In genomic region chr7:19853261-19853832, GRCh38 we compare ENCODE assay signal across 14 cellular contexts.
DNase-seq lines count a peak whose midpoint lies in the region; ATAC-seq and TF ChIP-seq lines count a peak whose summit lies in the region.
"Had no signal": no experiment of that assay in that cellular context is flagged by ENCODE, and none has a peak within 500 bp of the region (broad histone marks: within the 10 kb centered on the region; RNA-seq: fewer than 3 reads in every experiment).

No MANE protein-coding gene starts in this region.

- peaks cover 5% of the 10 kb centered on the region for H3K9me3 Mint-ChIP-seq in activated naive CD4-positive, alpha-beta T cell treated with anti-CD3 and anti-CD28 coated beads, Interleukin-2, amount 50 U/mL, for 24 hours
- no peaks in the 10 kb centered on the region for H3K9me3 Mint-ChIP-seq in activated naive CD4-positive, alpha-beta T cell treated with anti-CD3 and anti-CD28 coated beads for 36 hours
- H3K9me3 Mint-ChIP-seq in T-helper 2 cell treated with Interferon-gamma antibody and Interleukin-4, amounts not matched to agents 5 μg/mL and 100 μg/mL, for 36 hours = no peaks in the 10 kb centered on the region

- CTCF ChIA-PET in activated naive CD4-positive, alpha-beta T cell treated with anti-CD3 and anti-CD28 coated beads for 36 hours (lab: Charles Lee) = no interaction called here

- no peak for ATAC-seq in HG03097 (IDR thresholded peaks at IDR 0.05; ENCODE audit: low FRiP score, unreplicated experiment)

- peak overlapping the region; percentile 33 for H3K27ac Mint-ChIP-seq in activated naive CD4-positive, alpha-beta T cell treated with anti-CD3 and anti-CD28 coated beads, Interleukin-2, amount 50 U/mL, for 24 hours
- no peak overlapping the region for H3K27ac Mint-ChIP-seq in activated naive CD4-positive, alpha-beta T cell treated with anti-CD3 and anti-CD28 coated beads for 36 hours
- H3K27ac Mint-ChIP-seq in T-helper 2 cell treated with Interferon-gamma antibody and Interleukin-4, amounts not matched to agents 5 μg/mL and 100 μg/mL, for 36 hours = no peak overlapping the region
- H3K27ac Mint-ChIP-seq: CD14-positive monocyte; CD4-positive, alpha-beta memory T cell had no signal

- H3K4me3 ChIP-seq in epithelial cell of esophagus (ENCODE audit: low read length) = no peak overlapping the region
- H3K4me3 ChIP-seq: BLaER1, HAP-1 had no signal

- H3K4me1 Mint-ChIP-seq in activated naive CD4-positive, alpha-beta T cell treated with anti-CD3 and anti-CD28 coated beads, Interleukin-2, amount 50 U/mL, for 24 hours = no peaks in the 10 kb centered on the region
- H3K4me1 Mint-ChIP-seq in activated naive CD4-positive, alpha-beta T cell treated with anti-CD3 and anti-CD28 coated beads for 36 hours (ENCODE audit: low read depth) = no peaks in the 10 kb centered on the region
- no peaks in the 10 kb centered on the region for H3K4me1 Mint-ChIP-seq in T-helper 2 cell treated with Interferon-gamma antibody and Interleukin-4, amounts not matched to agents 5 μg/mL and 100 μg/mL, for 36 hours (ENCODE audit: low read depth)
- H3K4me1 Mint-ChIP-seq: CD14-positive monocyte; CD4-positive, alpha-beta memory T cell had no signal

- no peaks in the 10 kb centered on the region for H3K36me3 Mint-ChIP-seq in activated naive CD4-positive, alpha-beta T cell treated with anti-CD3 and anti-CD28 coated beads, Interleukin-2, amount 50 U/mL, for 24 hours
- H3K36me3 Mint-ChIP-seq in activated naive CD4-positive, alpha-beta T cell treated with anti-CD3 and anti-CD28 coated beads for 36 hours (ENCODE audit: low read depth) = no peaks in the 10 kb centered on the region
- H3K36me3 Mint-ChIP-seq in T-helper 2 cell treated with Interferon-gamma antibody and Interleukin-4, amounts not matched to agents 5 μg/mL and 100 μg/mL, for 36 hours (ENCODE audit: low read depth) = no peaks in the 10 kb centered on the region
- H3K36me3 Mint-ChIP-seq: CD14-positive monocyte; CD4-positive, alpha-beta memory T cell had no signal

- H3K4me3 Mint-ChIP-seq in activated naive CD4-positive, alpha-beta T cell treated with anti-CD3 and anti-CD28 coated beads, Interleukin-2, amount 50 U/mL, for 24 hours = no peak overlapping the region
- no peak overlapping the region for H3K4me3 Mint-ChIP-seq in activated naive CD4-positive, alpha-beta T cell treated with anti-CD3 and anti-CD28 coated beads for 36 hours
- no peak overlapping the region for H3K4me3 Mint-ChIP-seq in T-helper 2 cell treated with Interferon-gamma antibody and Interleukin-4, amounts not matched to agents 5 μg/mL and 100 μg/mL, for 36 hours
- H3K4me3 Mint-ChIP-seq: CD14-positive monocyte; CD4-positive, alpha-beta memory T cell had no signal

- no peaks in the 10 kb centered on the region for H3K27me3 Mint-ChIP-seq in activated naive CD4-positive, alpha-beta T cell treated with anti-CD3 and anti-CD28 coated beads, Interleukin-2, amount 50 U/mL, for 24 hours
- no peaks in the 10 kb centered on the region for H3K27me3 Mint-ChIP-seq in activated naive CD4-positive, alpha-beta T cell treated with anti-CD3 and anti-CD28 coated beads for 36 hours (ENCODE audit: low read depth)
- no peaks in the 10 kb centered on the region for H3K27me3 Mint-ChIP-seq in T-helper 2 cell treated with Interferon-gamma antibody and Interleukin-4, amounts not matched to agents 5 μg/mL and 100 μg/mL, for 36 hours (ENCODE audit: low read depth)
- H3K27me3 Mint-ChIP-seq: CD4-positive, alpha-beta memory T cell had no signal

- intact Hi-C loops in activated naive CD4-positive, alpha-beta T cell treated with anti-CD3 and anti-CD28 coated beads for 36 hours (cut with micrococcal nuclease) = no loop called here

- no peak for TF ChIP-seq CTCF in epithelial cell of esophagus (IDR thresholded peaks at IDR 0.05; ENCODE audit: insufficient read depth, low read depth, low read length, missing control alignments)

- no peak for DNase-seq in activated naive CD4-positive, alpha-beta T cell treated with anti-CD3 and anti-CD28 coated beads for 36 hours
- DNase-seq in RKO (ENCODE audit: low spot score) (peak; percentile 24), epithelial cell of esophagus (ENCODE audit: low read depth) (peak; percentile 35), DMS 273 (lab: John Stamatoyannopoulos, UW; ENCODE audit: unreplicated experiment) (no peak), DMS53 (lab: John Stamatoyannopoulos, UW) (no peak)
- DNase-seq in T-helper 2 cell treated with Interferon-gamma antibody and Interleukin-4, amounts not matched to agents 5 μg/mL and 100 μg/mL, for 36 hours (ENCODE audit: low spot score) = no peak
- DNase-seq: 8988T; CD4-positive, alpha-beta memory T cell; GF-D8 had no signal

Comparison
In these comparisons a context has a peak if more than half of its experiments do, and no peak if none do; other contexts are left out.
1. DNase-seq: peak in RKO (single experiment) and epithelial cell of esophagus (single experiment); none in activated naive CD4-positive, alpha-beta T cell treated with anti-CD3 and anti-CD28 coated beads for 36 hours (single experiment), DMS 273 (single experiment), DMS53 (single experiment) and T-helper 2 cell treated with Interferon-gamma antibody and Interleukin-4, amounts not matched to agents 5 μg/mL and 100 μg/mL, for 36 hours (single experiment).